ENCODE assay signal across 17 cellular contexts in genomic region chr10:74841265-74841973, GRCh38. TPM values are rescaled to one million over a fixed set of nuclear protein-coding genes. Genes with fewer than 3 reads are reported as not detected.
A peak's percentile ranks its signal among the peaks of the same experiment; 100 is the strongest.
DNase-seq lines count a peak whose midpoint lies in the region; ATAC-seq and TF ChIP-seq lines count a peak whose summit lies in the region.
"Had no signal": no experiment of that assay in that cellular context is flagged by ENCODE, and none has a peak within 500 bp of the region (broad histone marks: within the 10 kb centered on the region; RNA-seq: fewer than 3 reads in every experiment).

No MANE protein-coding gene starts in this region.

- H3K36me3 Mint-ChIP-seq in CD14-positive monocyte = peaks cover 22 to 23% of the 10 kb centered on the region in 2 donors
- peaks cover 37% of the 10 kb centered on the region for H3K36me3 Mint-ChIP-seq in activated CD4-positive, alpha-beta T cell treated with anti-CD3 and anti-CD28 coated beads, Interleukin-2, amount 10 ng/mL, durations not matched to agents 24 days and 14 days (ENCODE audit: low read depth)
- H3K36me3 Mint-ChIP-seq in activated CD4-positive, alpha-beta T cell treated with anti-CD3 and anti-CD28 coated beads for 36 hours (ENCODE audit: low read depth) = peaks cover 19% of the 10 kb centered on the region

- H3K27me3 Mint-ChIP-seq in CD14-positive monocyte (ENCODE audit: low read depth in 3 of 3) = no peaks in the 10 kb centered on the region
- no peaks in the 10 kb centered on the region for H3K27me3 Mint-ChIP-seq in activated CD4-positive, alpha-beta T cell treated with anti-CD3 and anti-CD28 coated beads, Interleukin-2, amount 10 ng/mL, durations not matched to agents 24 days and 14 days
- no peaks in the 10 kb centered on the region for H3K27me3 Mint-ChIP-seq in activated CD4-positive, alpha-beta T cell treated with anti-CD3 and anti-CD28 coated beads for 36 hours
- H3K27me3 Mint-ChIP-seq: activated CD8-positive, alpha-beta T cell treated with anti-CD3 and anti-CD28 coated beads for 36 hours; CD4-positive, alpha-beta memory T cell; stimulated activated naive B cell treated with anti-CD40 and anti-IgM and Interleukin-4, amounts not matched to agents 10 μg/mL and 1 μg/mL and 100 μg/mL, for 72 hours had no signal

- intact Hi-C loops in CD14-positive monocyte (cut with micrococcal nuclease) = no loop called here
- intact Hi-C loops in adrenal gland (cut with DNase I) = no loop called here
- intact Hi-C loops in Right ventricle myocardium superior (cut with DNase I) = no loop called here
- intact Hi-C loops in activated CD4-positive, alpha-beta T cell treated with anti-CD3 and anti-CD28 coated beads, Interleukin-2, amount 10 ng/mL, durations not matched to agents 24 days and 14 days (cut with micrococcal nuclease) = no loop called here
- intact Hi-C loops in activated CD4-positive, alpha-beta T cell treated with anti-CD3 and anti-CD28 coated beads for 36 hours (cut with DNase I, micrococcal nuclease) = no loop called here

- peaks cover 0 to 4% (median 0%) of the 10 kb centered on the region in 7 donors for H3K9me3 Mint-ChIP-seq in CD14-positive monocyte
- H3K9me3 Mint-ChIP-seq in activated CD4-positive, alpha-beta T cell treated with anti-CD3 and anti-CD28 coated beads, Interleukin-2, amount 10 ng/mL, durations not matched to agents 24 days and 14 days = peaks cover 3% of the 10 kb centered on the region
- no peaks in the 10 kb centered on the region for H3K9me3 Mint-ChIP-seq in activated CD4-positive, alpha-beta T cell treated with anti-CD3 and anti-CD28 coated beads for 36 hours (ENCODE audit: low read depth)
- H3K9me3 Mint-ChIP-seq: activated CD8-positive, alpha-beta T cell treated with anti-CD3 and anti-CD28 coated beads for 36 hours; CD4-positive, alpha-beta memory T cell; H9; stimulated activated naive B cell treated with anti-CD40 and anti-IgM and Interleukin-4, amounts not matched to agents 10 μg/mL and 1 μg/mL and 100 μg/mL, for 72 hours had no signal

- H3K4me3 ChIP-seq in adrenal gland (no peak overlapping the region), osteoblast (ENCODE audit: insufficient read depth, low read length) (no peak overlapping the region)

- H4K20me1 ChIP-seq in osteoblast (ENCODE audit: insufficient read depth, low read length) = peaks cover 14% of the 10 kb centered on the region

- no peak overlapping the region for H3K4me3 Mint-ChIP-seq in CD14-positive monocyte
- no peak overlapping the region for H3K4me3 Mint-ChIP-seq in activated CD4-positive, alpha-beta T cell treated with anti-CD3 and anti-CD28 coated beads, Interleukin-2, amount 10 ng/mL, durations not matched to agents 24 days and 14 days
- H3K4me3 Mint-ChIP-seq in activated CD4-positive, alpha-beta T cell treated with anti-CD3 and anti-CD28 coated beads for 36 hours = no peak overlapping the region
- H3K4me3 Mint-ChIP-seq: activated CD8-positive, alpha-beta T cell treated with anti-CD3 and anti-CD28 coated beads for 36 hours; H9; stimulated activated naive B cell treated with anti-CD40 and anti-IgM and Interleukin-4, amounts not matched to agents 10 μg/mL and 1 μg/mL and 100 μg/mL, for 72 hours had no signal

- H3K79me2 ChIP-seq in osteoblast (ENCODE audit: insufficient read depth, low read length) = peaks cover 64% of the 10 kb centered on the region

- H3K27me3 ChIP-seq in adrenal gland (no peaks in the 10 kb centered on the region), osteoblast (ENCODE audit: insufficient read depth, low read length) (no peaks in the 10 kb centered on the region)

- DNase-seq in CD14-positive monocyte (ENCODE audit: low spot score) (no peak), adrenal gland (peak; percentile 39 to 82 (median 70)), Right ventricle myocardium superior (peak; percentile 56), osteoblast (ENCODE audit: insufficient read length, low spot score, missing footprints) (peak; percentile 6), NCI-H1105 (lab: John Stamatoyannopoulos, UW) (no peak)
- no peak for DNase-seq in activated CD4-positive, alpha-beta T cell treated with anti-CD3 and anti-CD28 coated beads, Interleukin-2, amount 10 ng/mL, durations not matched to agents 24 days and 14 days
- DNase-seq in activated CD4-positive, alpha-beta T cell treated with anti-CD3 and anti-CD28 coated beads for 36 hours = no peak
- DNase-seq: activated CD8-positive, alpha-beta T cell treated with anti-CD3 and anti-CD28 coated beads for 36 hours; CD4-positive, alpha-beta memory T cell; foreskin melanocyte; H9; Kasumi-1; NCI-H1436; NK-92 treated with Interleukin-12 subunit alpha and Interleukin-12 subunit beta, amount 100 ng/mL, for 24 hours; stimulated activated naive B cell treated with anti-CD40 and anti-IgM and Interleukin-4, amounts not matched to agents 10 μg/mL and 1 μg/mL and 100 μg/mL, for 72 hours had no signal

- H3K36me3 ChIP-seq in adrenal gland (replicated peaks in 1 of 2) (no peaks in the 10 kb centered on the region), osteoblast (ENCODE audit: insufficient read depth, low read length) (peaks cover 8% of the 10 kb centered on the region)

- H2AFZ ChIP-seq in osteoblast (ENCODE audit: low read length) = no peak overlapping the region

- CTCF ChIA-PET in activated CD4-positive, alpha-beta T cell treated with anti-CD3 and anti-CD28 coated beads for 36 hours (lab: Charles Lee) = interaction anchor here (0.5 to 1.0 kb wide), 4 partner anchors 39 to 421 kb away, joined by 3 to 4 read pairs (median 3); no protein-coding TSS in a partner anchor

- no peak for TF ChIP-seq POLR2A in adrenal gland (IDR thresholded peaks at IDR 0.05)

- no peak overlapping the region for H3K27ac ChIP-seq in adrenal gland
- peak overlapping the region; percentile 23 for H3K27ac ChIP-seq in osteoblast (ENCODE audit: low read depth, low read length)
- H3K27ac ChIP-seq: RWPE1 had no signal

- H3K4me1 ChIP-seq in adrenal gland (replicated peaks in 1 of 2) (peaks cover 21 to 53% of the 10 kb centered on the region in 2 donors), osteoblast (ENCODE audit: insufficient read depth, low read length) (peaks cover 14% of the 10 kb centered on the region)

- peaks cover 42% of the 10 kb centered on the region for H3K4me1 Mint-ChIP-seq in CD14-positive monocyte
- peaks cover 9% of the 10 kb centered on the region for H3K4me1 Mint-ChIP-seq in activated CD4-positive, alpha-beta T cell treated with anti-CD3 and anti-CD28 coated beads, Interleukin-2, amount 10 ng/mL, durations not matched to agents 24 days and 14 days
- H3K4me1 Mint-ChIP-seq in activated CD4-positive, alpha-beta T cell treated with anti-CD3 and anti-CD28 coated beads for 36 hours = peaks cover 29% of the 10 kb centered on the region

- WGBS in adrenal gland, 4 donors = 69 to 79% (median 78%) methylated on average over 6 of the region's 6 CpGs

- no peaks in the 10 kb centered on the region for H3K9me3 ChIP-seq in adrenal gland (replicated peaks in 1 of 3)
- no peaks in the 10 kb centered on the region for H3K9me3 ChIP-seq in osteoblast (ENCODE audit: low read depth, low read length)

- peak overlapping the region; percentile 68 to 95 (median 91) for H3K27ac Mint-ChIP-seq in CD14-positive monocyte
- no peak overlapping the region for H3K27ac Mint-ChIP-seq in activated CD4-positive, alpha-beta T cell treated with anti-CD3 and anti-CD28 coated beads, Interleukin-2, amount 10 ng/mL, durations not matched to agents 24 days and 14 days
- H3K27ac Mint-ChIP-seq in activated CD4-positive, alpha-beta T cell treated with anti-CD3 and anti-CD28 coated beads for 36 hours = no peak overlapping the region
- H3K27ac Mint-ChIP-seq: activated CD8-positive, alpha-beta T cell treated with anti-CD3 and anti-CD28 coated beads for 36 hours; H9; stimulated activated naive B cell treated with anti-CD40 and anti-IgM and Interleukin-4, amounts not matched to agents 10 μg/mL and 1 μg/mL and 100 μg/mL, for 72 hours had no signal

- POLR2A ChIA-PET in activated CD4-positive, alpha-beta T cell treated with anti-CD3 and anti-CD28 coated beads for 36 hours (lab: Charles Lee) = no interaction called here

- no peak for TF ChIP-seq CTCF in CD14-positive monocyte (IDR thresholded peaks at IDR 0.05)
- TF ChIP-seq CTCF in adrenal gland (IDR thresholded peaks at IDR 0.05) = no peak
- no peak for TF ChIP-seq CTCF in osteoblast (IDR thresholded peaks at IDR 0.05; ENCODE audit: extremely low read depth, low read depth, low read length)

- ATAC-seq in Right ventricle myocardium superior (ENCODE audit: poor library complexity) (peak; percentile 82), GM18502 (IDR thresholded peaks at IDR 0.05; ENCODE audit: poor library complexity, unreplicated experiment) (no peak)
- no peak for ATAC-seq in activated CD4-positive, alpha-beta T cell treated with anti-CD3 and anti-CD28 coated beads for 36 hours
- ATAC-seq: activated CD8-positive, alpha-beta T cell treated with anti-CD3 and anti-CD28 coated beads for 36 hours; stimulated activated naive B cell treated with anti-CD40 and anti-IgM and Interleukin-4, amounts not matched to agents 10 μg/mL and 1 μg/mL and 100 μg/mL, for 72 hours had no signal

- H3K4me2 ChIP-seq in osteoblast (ENCODE audit: insufficient read depth, low read length) = no peak overlapping the region

RNA-seq across cellular contexts. Expression of gene KAT6B, which starts 15.0 kb away (rescaled TPM):
- 1 to 10 TPM; 3.3 to 6.2 TPM for polyA plus RNA-seq in CD14-positive monocyte
- total RNA-seq in adrenal gland = 10 to 100 TPM; 18.6 to 50.2 (median 31.2) TPM
- 10 to 100 TPM in 2 of 3 donors, 1 to 10 TPM in 1; 6.0 to 15.0 (median 14.6) TPM for polyA plus RNA-seq in adrenal gland
- total RNA-seq in Right ventricle myocardium superior = 36.2 TPM
- total RNA-seq in osteoblast = 24.6 and 30.9 TPM in 2 replicates
- 21.2 and 21.7 TPM in 2 replicates for total RNA-seq in activated CD4-positive, alpha-beta T cell treated with anti-CD3 and anti-CD28 coated beads, Interleukin-2, amount 10 ng/mL, durations not matched to agents 24 days and 14 days
- total RNA-seq in activated CD4-positive, alpha-beta T cell treated with anti-CD3 and anti-CD28 coated beads for 36 hours = 10 to 100 TPM; 20.0 to 20.9 TPM

Comparison
In these comparisons a context has a peak if more than half of its experiments do, and no peak if none do; other contexts are left out.
1. DNase-seq: peak in adrenal gland (7 of 7), Right ventricle myocardium superior (single experiment) and osteoblast (single experiment); none in CD14-positive monocyte (single experiment), activated CD4-positive, alpha-beta T cell treated with anti-CD3 and anti-CD28 coated beads, Interleukin-2, amount 10 ng/mL, durations not matched to agents 24 days and 14 days (single experiment), NCI-H1105 (single experiment) and activated CD4-positive, alpha-beta T cell treated with anti-CD3 and anti-CD28 coated beads for 36 hours (single experiment).
2. H3K27ac Mint-ChIP-seq: peak in CD14-positive monocyte (7 of 7); none in activated CD4-positive, alpha-beta T cell treated with anti-CD3 and anti-CD28 coated beads, Interleukin-2, amount 10 ng/mL, durations not matched to agents 24 days and 14 days (single experiment) and activated CD4-positive, alpha-beta T cell treated with anti-CD3 and anti-CD28 coated beads for 36 hours (single experiment).